Comparison of ENCODE assay signal across 8 cellular contexts in the genomic region with DNA sequence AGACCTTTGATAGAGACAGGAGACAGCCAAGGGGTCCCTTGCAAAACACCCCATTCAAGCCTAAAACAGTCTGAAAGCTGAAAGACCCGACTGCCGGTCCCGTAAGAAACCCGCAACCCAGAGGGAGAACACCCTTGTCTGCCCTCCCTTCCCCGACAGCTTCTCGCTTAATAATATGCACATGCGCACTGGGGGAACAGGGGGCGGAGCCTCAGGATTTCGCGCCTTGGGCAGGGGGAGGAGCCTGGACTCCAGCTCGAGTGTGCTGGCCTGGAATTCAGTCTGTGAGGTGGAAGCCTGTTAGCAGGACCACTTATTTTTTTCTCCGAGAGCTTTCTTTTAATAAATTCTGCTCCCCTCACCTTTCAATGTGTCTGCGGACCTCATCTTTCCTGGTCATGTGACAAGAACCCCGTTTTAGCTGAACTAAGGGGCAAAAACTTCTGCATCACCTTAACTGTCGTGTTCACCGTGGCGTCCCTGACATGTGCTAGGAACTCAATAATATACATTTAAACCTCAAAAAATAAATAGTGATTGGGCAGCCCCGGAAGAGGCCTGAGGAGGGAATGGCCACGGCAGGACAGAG. TPM values are rescaled to one million over a fixed set of nuclear protein-coding genes. Genes with fewer than 3 reads are reported as not detected.
DNase-seq lines count a peak whose midpoint lies in the region; ATAC-seq, FAIRE-seq and TF ChIP-seq lines count a peak whose summit lies in the region.

No MANE protein-coding gene starts in this region.

- intact Hi-C loops in ascending aorta (cut with DNase I), result loop anchor here (2.0 to 10.0 kb wide), 3 partner anchors 17 to 117 kb away; a partner anchor contains a TSS
- intact Hi-C loops in kidney (cut with DNase I), result no loop called here

- H3K9ac ChIP-seq in kidney (ENCODE audit: low read length in 2 of 2), result peak overlapping the region in 1 of 2 donors; percentile 32

- DNase-seq in OCI-M1 (lab: John Stamatoyannopoulos, UW) (peak; percentile 96), ascending aorta (ENCODE audit: low spot score in 2 of 2) (peak; percentile 49 to 88), kidney (peak; percentile 86), NCI-H1105 (lab: John Stamatoyannopoulos, UW) (no peak), NCI-H510A treated with DMSO at 0.1 percent for 48 hours (lab: John Stamatoyannopoulos, UW) (no peak), KG1 (lab: John Stamatoyannopoulos, UW) (no peak)
- peak; percentile 20 for DNase-seq in stimulated activated CD8-positive, alpha-beta memory T cell treated with anti-CD3 and anti-CD28 coated beads, Interleukin-12 subunit alpha, Interleukin-12 subunit beta, amount 100 ng/mL, for 1 hour (ENCODE audit: low read depth)

- no peak for TF ChIP-seq CTCF in ascending aorta (IDR thresholded peaks at IDR 0.05)
- TF ChIP-seq CTCF in kidney (IDR thresholded peaks at IDR 0.05; ENCODE audit: borderline replicate concordance, extremely low read depth, insufficient read depth), result no peak

- H3K36me3 ChIP-seq in ascending aorta (no peaks in the 10 kb centered on the region), kidney (ENCODE audit: control insufficient read depth in 1 of 2, insufficient read depth in 2 of 2, low read length in 2 of 2) (no peaks in the 10 kb centered on the region)

- H3K4me1 ChIP-seq in ascending aorta (peaks cover 6 to 22% of the 10 kb centered on the region in 2 donors), kidney (ENCODE audit: control insufficient read depth in 1 of 2, insufficient read depth in 1 of 2, low read depth in 1 of 2, low read length in 2 of 2) (no peaks in the 10 kb centered on the region)

- H3K27me3 ChIP-seq in ascending aorta, result no peaks in the 10 kb centered on the region

- no peaks in the 10 kb centered on the region for H3K9me3 ChIP-seq in ascending aorta
- no peaks in the 10 kb centered on the region for H3K9me3 ChIP-seq in kidney (ENCODE audit: control insufficient read depth in 1 of 2, low read length in 2 of 2)

- no peak for FAIRE-seq in kidney (lab: Jason Lieb, UNC)

- peak; percentile 43 for ATAC-seq in GM21423 (IDR thresholded peaks at IDR 0.05; ENCODE audit: unreplicated experiment)

- peak overlapping the region in 1 of 2 donors; percentile 54 for H3K4me3 ChIP-seq in ascending aorta
- H3K4me3 ChIP-seq in kidney (ENCODE audit: low read length in 2 of 2), result peak overlapping the region in 1 of 2 donors; percentile 27

- H3K27ac ChIP-seq in ascending aorta (peak overlapping the region; percentile 81 to 89), kidney (ENCODE audit: low read depth in 2 of 2, low read length in 2 of 2) (no peak overlapping the region)

RNA-seq across cellular contexts. Expression of a gene that starts 17.0 kb away (rescaled TPM):
- 2.6 TPM for total RNA-seq in ascending aorta
- 8.9 TPM for total RNA-seq in kidney
- polyA plus RNA-seq in kidney (ENCODE audit: insufficient read depth, low read depth, low replicate concordance), result 2.4 TPM

Comparison
In these comparisons a context has a peak if more than half of its experiments do, and no peak if none do; other contexts are left out.
1. DNase-seq: peak in OCI-M1 (single experiment), ascending aorta (2 of 2), kidney (single experiment) and stimulated activated CD8-positive, alpha-beta memory T cell treated with anti-CD3 and anti-CD28 coated beads, Interleukin-12 subunit alpha, Interleukin-12 subunit beta, amount 100 ng/mL, for 1 hour (single experiment); none in NCI-H1105 (single experiment), NCI-H510A treated with DMSO at 0.1 percent for 48 hours (single experiment) and KG1 (single experiment).
2. H3K27ac ChIP-seq: peak in ascending aorta (2 of 2); none in kidney (0 of 2).